ENCODE assay signal across 28 cellular contexts in the genomic region with DNA sequence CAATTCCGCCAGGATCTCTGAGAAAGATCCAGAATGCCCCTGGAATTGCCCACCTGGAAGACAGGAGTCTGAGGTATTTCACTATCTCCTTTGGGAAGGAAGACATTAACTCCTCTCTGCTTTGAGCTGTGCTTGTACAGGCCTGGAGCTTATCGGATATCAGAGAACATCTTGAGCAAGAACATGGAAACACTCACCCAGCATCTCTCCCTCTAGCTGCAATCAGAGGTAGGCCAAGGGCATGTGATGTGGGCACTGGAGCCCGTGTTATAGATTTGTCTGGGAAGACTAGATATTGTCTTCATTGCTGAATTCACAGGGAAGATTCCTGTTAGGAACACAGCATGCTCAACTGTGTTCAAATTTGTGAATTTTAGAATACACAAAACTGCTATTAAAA.
DNase-seq lines count a peak whose midpoint lies in the region; ATAC-seq and TF ChIP-seq lines count a peak whose summit lies in the region.
"Had no signal": no experiment of that assay in that cellular context is flagged by ENCODE, and none has a peak within 500 bp of the region (broad histone marks: within the 10 kb centered on the region; RNA-seq: fewer than 3 reads in every experiment).

No MANE protein-coding gene starts in this region.

- POLR2A ChIA-PET in AG04450 (lab: Yijun Ruan, JAX), result no interaction called here
- POLR2A ChIA-PET in CD8-positive, alpha-beta T cell (lab: Charles Lee), result no interaction called here

- H3K27me3 Mint-ChIP-seq in HFFc6 (ENCODE audit: insufficient read depth) (peaks cover 9% of the 10 kb centered on the region), natural killer cell (ENCODE audit: low read depth in 2 of 2) (no peaks in the 10 kb centered on the region)
- H3K27me3 Mint-ChIP-seq in CD8-positive, alpha-beta T cell (ENCODE audit: low read depth), result peaks cover 2% of the 10 kb centered on the region
- H3K27me3 Mint-ChIP-seq: activated naive CD8-positive, alpha-beta T cell treated with anti-CD3 and anti-CD28 coated beads for 36 hours had no signal

- H3K27ac ChIP-seq in AG04450 (ENCODE audit: low read depth, low read length), result no peak overlapping the region
- no peak overlapping the region for H3K27ac ChIP-seq in CD8-positive, alpha-beta T cell (ENCODE audit: low read depth, low read length)
- H3K27ac ChIP-seq: ascending aorta, dorsolateral prefrontal cortex, GM23248, neural progenitor cell, right lobe of liver, SJSA1, transverse colon had no signal

- H3K27ac Mint-ChIP-seq in HFFc6, result no peak overlapping the region
- no peak overlapping the region for H3K27ac Mint-ChIP-seq in CD8-positive, alpha-beta T cell
- H3K27ac Mint-ChIP-seq in natural killer cell, result no peak overlapping the region
- H3K27ac Mint-ChIP-seq: activated naive CD8-positive, alpha-beta T cell treated with anti-CD3 and anti-CD28 coated beads for 36 hours; neural progenitor cell; T-helper 1 cell treated with Interleukin-12 subunit alpha and Interleukin-12 subunit beta and Interleukin-4 antibody, amounts not matched to agents 30 μg/mL and 1 μg/mL, for 36 hours had no signal

- no peak for ATAC-seq in CD8-positive, alpha-beta T cell
- ATAC-seq in natural killer cell, result no peak
- ATAC-seq: left colon had no signal

- no peaks in the 10 kb centered on the region for H3K4me1 ChIP-seq in CD8-positive, alpha-beta T cell (ENCODE audit: insufficient read depth, low read length)
- H3K4me1 ChIP-seq: ascending aorta, neural progenitor cell had no signal

- DNase-seq in AG04450 (ENCODE audit: low read depth, low spot score) (no peak), HFFc6 (no peak), astrocyte of the spinal cord (ENCODE audit: low read depth, low spot score) (no peak), fibroblast of villous mesenchyme (ENCODE audit: low read depth) (no peak), HT-29 (ENCODE audit: low spot score) (no peak), natural killer cell (no peak), NCI-H1417 (lab: John Stamatoyannopoulos, UW) (no peak)
- no peak for DNase-seq in CD8-positive, alpha-beta T cell
- DNase-seq: activated CD4-positive, alpha-beta T cell treated with anti-CD3 and anti-CD28 coated beads for 4 hours; activated naive CD8-positive, alpha-beta T cell treated with anti-CD3 and anti-CD28 coated beads for 36 hours; activated T-cell treated with anti-CD3 and anti-CD28 coated beads for 4 hours; dorsolateral prefrontal cortex; GM23248; head of caudate nucleus; left colon; NCI-H1105; NCI-H1930; NCI-H345; NCI-H748 treated with DMSO at 0.1 percent for 48 hours; posterior cingulate gyrus; right lobe of liver; stimulated activated CD4-positive, alpha-beta T cell treated with anti-CD3 and anti-CD28 coated beads, Interleukin-2, amount 100 ng/mL, for 48 hours; transverse colon had no signal

- no peaks in the 10 kb centered on the region for H3K27me3 ChIP-seq in AG04450 (ENCODE audit: control insufficient read depth, insufficient read depth, low read length)
- no peaks in the 10 kb centered on the region for H3K27me3 ChIP-seq in CD8-positive, alpha-beta T cell (ENCODE audit: insufficient read depth, low read length)
- H3K27me3 ChIP-seq: ascending aorta, dorsolateral prefrontal cortex, neural progenitor cell, right lobe of liver, SJSA1, transverse colon had no signal

- H3K4me1 Mint-ChIP-seq in HFFc6 (ENCODE audit: low read depth) (no peaks in the 10 kb centered on the region), natural killer cell (no peaks in the 10 kb centered on the region)
- peaks cover 2% of the 10 kb centered on the region for H3K4me1 Mint-ChIP-seq in CD8-positive, alpha-beta T cell (ENCODE audit: low read depth)
- H3K4me1 Mint-ChIP-seq: neural progenitor cell had no signal

- in situ Hi-C loops in astrocyte of the spinal cord (cut with HindIII; ENCODE audit: low sequenced_read_pairs), result no loop called here

- H3K36me3 ChIP-seq in CD8-positive, alpha-beta T cell (ENCODE audit: insufficient read depth, low read length), result no peaks in the 10 kb centered on the region
- H3K36me3 ChIP-seq: ascending aorta, neural progenitor cell, SJSA1, transverse colon had no signal

- CTCF ChIA-PET in AG04450 (lab: Charles Lee), result interaction anchor here (0.6 kb wide), 1 partner anchor 318 kb away, joined by 3 read pairs; no protein-coding TSS in a partner anchor
- CTCF ChIA-PET in CD8-positive, alpha-beta T cell (lab: Charles Lee), result interaction anchor here (1.3 to 1.6 kb wide), 2 partner anchors 9 to 319 kb away, joined by 3 read pairs; no protein-coding TSS in a partner anchor

- no peaks in the 10 kb centered on the region for H3K9me3 ChIP-seq in AG04450 (ENCODE audit: control insufficient read depth, insufficient read depth, low read length)
- no peaks in the 10 kb centered on the region for H3K9me3 ChIP-seq in CD8-positive, alpha-beta T cell (ENCODE audit: low read length)
- H3K9me3 ChIP-seq: ascending aorta, right lobe of liver, SJSA1, transverse colon had no signal

- H3K9me3 Mint-ChIP-seq in HFFc6, result no peaks in the 10 kb centered on the region
- H3K9me3 Mint-ChIP-seq in CD8-positive, alpha-beta T cell, result no peaks in the 10 kb centered on the region
- no peaks in the 10 kb centered on the region for H3K9me3 Mint-ChIP-seq in natural killer cell
- H3K9me3 Mint-ChIP-seq: activated naive CD8-positive, alpha-beta T cell treated with anti-CD3 and anti-CD28 coated beads for 36 hours; neural progenitor cell; T-helper 1 cell treated with Interleukin-12 subunit alpha and Interleukin-12 subunit beta and Interleukin-4 antibody, amounts not matched to agents 30 μg/mL and 1 μg/mL, for 36 hours had no signal

- no peak overlapping the region for H3K4me3 Mint-ChIP-seq in HFFc6
- H3K4me3 Mint-ChIP-seq in CD8-positive, alpha-beta T cell, result no peak overlapping the region
- no peak overlapping the region for H3K4me3 Mint-ChIP-seq in natural killer cell
- H3K4me3 Mint-ChIP-seq: activated naive CD8-positive, alpha-beta T cell treated with anti-CD3 and anti-CD28 coated beads for 36 hours; CD14-positive monocyte; neural progenitor cell; T-helper 1 cell treated with Interleukin-12 subunit alpha and Interleukin-12 subunit beta and Interleukin-4 antibody, amounts not matched to agents 30 μg/mL and 1 μg/mL, for 36 hours had no signal

- intact Hi-C loops in CD8-positive, alpha-beta T cell (cut with DNase I, micrococcal nuclease), result no loop called here
- intact Hi-C loops in natural killer cell (cut with micrococcal nuclease), result no loop called here

- peak; percentile 20; the same call in 1 of the 2 replicates for TF ChIP-seq CTCF in AG04450 (IDR thresholded peaks at IDR 0.05; ENCODE audit: low read depth, low read length)
- peak; percentile 38 for TF ChIP-seq CTCF in HFFc6 (IDR thresholded peaks at IDR 0.05)
- TF ChIP-seq CTCF in astrocyte of the spinal cord (IDR thresholded peaks at IDR 0.05; ENCODE audit: low read depth, low read length), result peak; percentile 4
- TF ChIP-seq CTCF in fibroblast of villous mesenchyme (IDR thresholded peaks at IDR 0.05; ENCODE audit: insufficient read depth, low read depth, low read length), result peak; percentile 15
- TF ChIP-seq CTCF in CD8-positive, alpha-beta T cell (IDR thresholded peaks at IDR 0.05), result no peak
- no peak for TF ChIP-seq CTCF in natural killer cell (IDR thresholded peaks at IDR 0.05)

- H3K36me3 Mint-ChIP-seq in HFFc6 (ENCODE audit: low read depth) (no peaks in the 10 kb centered on the region), natural killer cell (no peaks in the 10 kb centered on the region)
- no peaks in the 10 kb centered on the region for H3K36me3 Mint-ChIP-seq in CD8-positive, alpha-beta T cell
- H3K36me3 Mint-ChIP-seq: activated naive CD8-positive, alpha-beta T cell treated with anti-CD3 and anti-CD28 coated beads for 36 hours; CD14-positive monocyte; neural progenitor cell had no signal

- H3K4me3 ChIP-seq in AG04450 (ENCODE audit: low read depth, low read length) (no peak overlapping the region), astrocyte of the spinal cord (ENCODE audit: low read depth, low read length) (no peak overlapping the region), fibroblast of villous mesenchyme (ENCODE audit: low read depth, low read length) (no peak overlapping the region)
- no peak overlapping the region for H3K4me3 ChIP-seq in CD8-positive, alpha-beta T cell (ENCODE audit: low read depth, low read length)
- H3K4me3 ChIP-seq: ascending aorta, dorsolateral prefrontal cortex, GM23248, neural progenitor cell, right lobe of liver, SJSA1, transverse colon had no signal

Comparison
In these comparisons a context has a peak if more than half of its experiments do, and no peak if none do; other contexts are left out.
1. CTCF ChIP-seq: peak in AG04450 (single experiment), HFFc6 (single experiment), astrocyte of the spinal cord (single experiment) and fibroblast of villous mesenchyme (single experiment); none in CD8-positive, alpha-beta T cell (single experiment) and natural killer cell (single experiment).